In genomic region chr7:128831994-128832879, GRCh38 we compare ENCODE assay signal across 9 cellular contexts.
DNase-seq lines count a peak whose midpoint lies in the region; ATAC-seq, FAIRE-seq and TF ChIP-seq lines count a peak whose summit lies in the region.
"Had no signal": no experiment of that assay in that cellular context is flagged by ENCODE, and none has a peak within 500 bp of the region (broad histone marks: within the 10 kb centered on the region; RNA-seq: fewer than 3 reads in every experiment).

No MANE protein-coding gene starts in this region.

- POLR2A ChIA-PET in HEK293 (lab: Yijun Ruan, JAX): interaction anchor here (0.8 to 1.5 kb wide), 2 partner anchors 30 to 93 kb away, joined by 3 to 6 read pairs; partner anchors contain the start of genes ATP6V1F and CALU

- TF ChIP-seq CTCF in HEK293 (tag by site-specific recombination; IDR thresholded peaks at IDR 0.05): no peak

- no peaks in the 10 kb centered on the region for H3K27me3 ChIP-seq in adipocyte (replicated peaks; ENCODE audit: control insufficient read depth, insufficient read depth, low read length)
- peaks cover 42% of the 10 kb centered on the region for H3K27me3 ChIP-seq in iPS-20b (ENCODE audit: insufficient read depth, low read length)

- CTCF ChIA-PET in HEK293 (lab: Yijun Ruan, JAX): interaction anchor here (0.6 to 1.2 kb wide), 3 partner anchors 9 to 31 kb away, joined by 3 to 4 read pairs (median 4); no protein-coding TSS in a partner anchor

- ATAC-seq in HG02588 (IDR thresholded peaks at IDR 0.05; ENCODE audit: unreplicated experiment): no peak

- H3K4me1 ChIP-seq in HEK293 (ENCODE audit: control insufficient read depth, insufficient read depth, low read length): no peaks in the 10 kb centered on the region
- H3K4me1 ChIP-seq in adipocyte (ENCODE audit: control insufficient read depth, insufficient read depth, low read length): peaks cover 62% of the 10 kb centered on the region
- H3K4me1 ChIP-seq in iPS-20b (ENCODE audit: insufficient read depth, low read length): peaks cover 21% of the 10 kb centered on the region

- H3K9me3 ChIP-seq in HEK293 (ENCODE audit: control insufficient read depth, insufficient read depth, low read depth, low read length) (no peaks in the 10 kb centered on the region), adipocyte (ENCODE audit: control insufficient read depth, low read length) (no peaks in the 10 kb centered on the region), iPS-20b (ENCODE audit: insufficient read depth, low read depth, low read length) (no peaks in the 10 kb centered on the region)

- H3K9ac ChIP-seq in adipocyte (ENCODE audit: low read length) (peak overlapping the region; percentile 94), iPS-20b (ENCODE audit: low read depth, low read length) (peak overlapping the region; percentile 58; the same call in 1 of the 2 replicates)

- H3K4me3 ChIP-seq in HEK293 (ENCODE audit: low read depth, low read length) (no peak overlapping the region; the same call in 1 of the 2 replicates), adipocyte (ENCODE audit: low read length) (peak overlapping the region; percentile 90), iPS-20b (ENCODE audit: low read length) (peak overlapping the region; percentile 63)

- peak; percentile 55 for DNase-seq in adipocyte (ENCODE audit: low read depth)
- DNase-seq in substantia nigra (lab: John Stamatoyannopoulos, UW): peak in 18 of 49 donors; percentile 19 to 76 (median 46)
- no peak for DNase-seq in NCI-H1930 (lab: John Stamatoyannopoulos, UW)
- DNase-seq in GM19239 (ENCODE audit: insufficient read length, low spot score): no peak
- DNase-seq in central memory CD4-positive, alpha-beta T cell: no peak
- DNase-seq: activated CD8-positive, alpha-beta memory T cell treated with anti-CD3 and anti-CD28 coated beads, Interleukin-2, amount 50 U/mL, for 4 hours had no signal

- H3K36me3 ChIP-seq in HEK293 (ENCODE audit: control insufficient read depth in 2 of 2, insufficient read depth in 1 of 2, low read length in 2 of 2): peaks cover 0 to 27% of the 10 kb centered on the region in 2 experiments; a peak in 1 of 3 replicates
- H3K36me3 ChIP-seq in adipocyte (ENCODE audit: control insufficient read depth, insufficient read depth, low read length, severe bottlenecking): peaks cover 17% of the 10 kb centered on the region
- no peaks in the 10 kb centered on the region for H3K36me3 ChIP-seq in iPS-20b (ENCODE audit: insufficient read depth, low read depth, low read length)

- H3K27ac ChIP-seq in HEK293 (ENCODE audit: extremely low read depth, low read depth, low read length) (no peak overlapping the region), iPS-20b (ENCODE audit: low read length) (no peak overlapping the region), substantia nigra (ENCODE audit: low read depth, low read length, poor library complexity, severe bottlenecking) (peak overlapping the region; percentile 98)

- no peak for FAIRE-seq in GM19239 (lab: Jason Lieb, UNC)

TF ChIP-seq in HEK293, 187 proteins besides CTCF, POLR2A, EP300 and RAD21:
- peak; percentile 59 for TF ChIP-seq ZNF398 (tag by site-specific recombination; IDR thresholded peaks at IDR 0.05)
- no peak for TF ChIP-seq ZNF747 (tag by site-specific recombination; IDR thresholded peaks at IDR 0.05)
- peak; percentile 86 for TF ChIP-seq ZFP69B (tag by site-specific recombination; IDR thresholded peaks at IDR 0.05)
- TF ChIP-seq, protein P1, sequence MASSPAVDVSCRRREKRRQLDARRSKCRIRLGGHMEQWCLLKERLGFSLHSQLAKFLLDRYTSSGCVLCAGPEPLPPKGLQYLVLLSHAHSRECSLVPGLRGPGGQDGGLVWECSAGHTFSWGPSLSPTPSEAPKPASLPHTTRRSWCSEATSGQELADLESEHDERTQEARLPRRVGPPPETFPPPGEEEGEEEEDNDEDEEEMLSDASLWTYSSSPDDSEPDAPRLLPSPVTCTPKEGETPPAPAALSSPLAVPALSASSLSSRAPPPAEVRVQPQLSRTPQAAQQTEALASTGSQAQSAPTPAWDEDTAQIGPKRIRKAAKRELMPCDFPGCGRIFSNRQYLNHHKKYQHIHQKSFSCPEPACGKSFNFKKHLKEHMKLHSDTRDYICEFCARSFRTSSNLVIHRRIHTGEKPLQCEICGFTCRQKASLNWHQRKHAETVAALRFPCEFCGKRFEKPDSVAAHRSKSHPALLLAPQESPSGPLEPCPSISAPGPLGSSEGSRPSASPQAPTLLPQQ (tag by site-specific recombination; IDR thresholded peaks at IDR 0.05): peak; percentile 92; the same call in 1 of the 2 replicates
- TF ChIP-seq OVOL3 (tag by site-specific recombination; IDR thresholded peaks at IDR 0.05): no peak
- peak; percentile 42 for TF ChIP-seq ZNF341 (tag by site-specific recombination; IDR thresholded peaks at IDR 0.05; ENCODE audit: low read depth)
- peak; percentile 78 for TF ChIP-seq ZIC2 (tag by site-specific recombination; IDR thresholded peaks at IDR 0.05)
- TF ChIP-seq, protein P2, sequence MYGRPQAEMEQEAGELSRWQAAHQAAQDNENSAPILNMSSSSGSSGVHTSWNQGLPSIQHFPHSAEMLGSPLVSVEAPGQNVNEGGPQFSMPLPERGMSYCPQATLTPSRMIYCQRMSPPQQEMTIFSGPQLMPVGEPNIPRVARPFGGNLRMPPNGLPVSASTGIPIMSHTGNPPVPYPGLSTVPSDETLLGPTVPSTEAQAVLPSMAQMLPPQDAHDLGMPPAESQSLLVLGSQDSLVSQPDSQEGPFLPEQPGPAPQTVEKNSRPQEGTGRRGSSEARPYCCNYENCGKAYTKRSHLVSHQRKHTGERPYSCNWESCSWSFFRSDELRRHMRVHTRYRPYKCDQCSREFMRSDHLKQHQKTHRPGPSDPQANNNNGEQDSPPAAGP (tag by site-specific recombination; IDR thresholded peaks at IDR 0.05): no peak
- TF ChIP-seq SP2 (tag by site-specific recombination; IDR thresholded peaks at IDR 0.05): peak; percentile 10; the same call in 1 of the 2 replicates
- TF ChIP-seq ZNF660 (tag by site-specific recombination; IDR thresholded peaks at IDR 0.05): 0 out of 2 replicates have a peak, but pooled peaks have one; percentile 12
